Comparison of ENCODE assay signal across 19 cellular contexts in the genomic region with DNA sequence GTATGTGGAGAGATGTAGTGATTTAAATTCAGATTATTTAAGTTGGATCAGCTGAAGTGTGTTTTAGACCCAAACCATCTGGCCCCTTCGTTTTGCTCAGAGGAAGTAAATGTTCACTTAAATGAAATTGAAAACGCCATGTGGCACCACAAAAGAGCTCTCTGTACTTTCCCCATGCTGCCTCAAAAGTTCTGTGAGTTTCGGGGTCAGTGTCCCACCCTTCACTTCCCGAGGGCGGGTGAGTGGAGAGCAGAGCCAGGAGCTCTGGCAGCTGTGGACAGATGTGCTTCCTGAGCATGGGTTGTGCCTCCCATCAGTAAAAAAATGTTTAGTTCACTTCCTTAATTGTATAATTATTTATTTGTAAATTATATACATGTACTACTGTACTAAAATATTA. TPM values are rescaled to one million over a fixed set of nuclear protein-coding genes. Genes with fewer than 3 reads are reported as not detected.
"Had no signal": no experiment of that assay in that cellular context is flagged by ENCODE, and none has a peak within 500 bp of the region (broad histone marks: within the 10 kb centered on the region; RNA-seq: fewer than 3 reads in every experiment).

No MANE protein-coding gene starts in this region.

- H3K4me3 Mint-ChIP-seq: activated naive CD8-positive, alpha-beta T cell treated with anti-CD3 and anti-CD28 coated beads for 36 hours; stimulated activated effector memory CD8-positive, alpha-beta T cell treated with anti-CD3 and anti-CD28 coated beads, Interleukin-12 subunit alpha, Interleukin-12 subunit beta, amount 100 ng/mL, for 72 hours; stimulated activated naive CD8-positive, alpha-beta T cell treated with anti-CD3 and anti-CD28 coated beads, Interleukin-15, Interleukin-2, amounts not matched to agents 100 ng/mL and 50 ng/mL, for 24 hours; T-helper 17 cell had no signal

- H3K9me3 Mint-ChIP-seq: activated naive CD8-positive, alpha-beta T cell treated with anti-CD3 and anti-CD28 coated beads for 36 hours; nephron; stimulated activated effector memory CD8-positive, alpha-beta T cell treated with anti-CD3 and anti-CD28 coated beads, Interleukin-12 subunit alpha, Interleukin-12 subunit beta, amount 100 ng/mL, for 72 hours; stimulated activated naive CD8-positive, alpha-beta T cell treated with anti-CD3 and anti-CD28 coated beads, Interleukin-15, Interleukin-2, amounts not matched to agents 100 ng/mL and 50 ng/mL, for 24 hours; type B pancreatic cell had no signal

- H3K36me3 ChIP-seq: brain microvascular endothelial cell, heart left ventricle, left ventricle myocardium inferior, thoracic aorta, vagina, WERI-Rb-1 had no signal

- H3K4me3 ChIP-seq: heart left ventricle, left ventricle myocardium inferior, lung, skin epidermis, thoracic aorta, vagina had no signal

- H3K27me3 ChIP-seq: vagina had no signal

- DNase-seq: cortex of kidney, T1000 had no signal

- H3K36me3 Mint-ChIP-seq: activated naive CD8-positive, alpha-beta T cell treated with anti-CD3 and anti-CD28 coated beads for 36 hours; stimulated activated effector memory CD8-positive, alpha-beta T cell treated with anti-CD3 and anti-CD28 coated beads, Interleukin-12 subunit alpha, Interleukin-12 subunit beta, amount 100 ng/mL, for 72 hours; type B pancreatic cell had no signal

- H3K27ac Mint-ChIP-seq: activated naive CD8-positive, alpha-beta T cell treated with anti-CD3 and anti-CD28 coated beads for 36 hours; nephron; stimulated activated effector memory CD8-positive, alpha-beta T cell treated with anti-CD3 and anti-CD28 coated beads, Interleukin-12 subunit alpha, Interleukin-12 subunit beta, amount 100 ng/mL, for 72 hours; stimulated activated naive CD8-positive, alpha-beta T cell treated with anti-CD3 and anti-CD28 coated beads, Interleukin-15, Interleukin-2, amounts not matched to agents 100 ng/mL and 50 ng/mL, for 24 hours; T-helper 17 cell; type B pancreatic cell had no signal

- FAIRE-seq: astrocyte had no signal

- H3K9me3 ChIP-seq: heart left ventricle, left ventricle myocardium inferior, thoracic aorta, vagina had no signal

- H3K27ac ChIP-seq: brain microvascular endothelial cell, heart left ventricle, left ventricle myocardium inferior, skin epidermis, thoracic aorta, vagina, WERI-Rb-1 had no signal

RNA-seq across cellular contexts. Expression of gene PSD2, which starts 48.4 kb away (rescaled TPM):
- total RNA-seq: activated naive CD8-positive, alpha-beta T cell treated with anti-CD3 and anti-CD28 coated beads for 36 hours; endothelial cell of umbilical vein; fibroblast of villous mesenchyme; left ventricle myocardium inferior had no signal
- polyA plus RNA-seq: endothelial cell of umbilical vein had no signal
